Comparison of ENCODE assay signal across 1 cellular context in the genomic region with DNA sequence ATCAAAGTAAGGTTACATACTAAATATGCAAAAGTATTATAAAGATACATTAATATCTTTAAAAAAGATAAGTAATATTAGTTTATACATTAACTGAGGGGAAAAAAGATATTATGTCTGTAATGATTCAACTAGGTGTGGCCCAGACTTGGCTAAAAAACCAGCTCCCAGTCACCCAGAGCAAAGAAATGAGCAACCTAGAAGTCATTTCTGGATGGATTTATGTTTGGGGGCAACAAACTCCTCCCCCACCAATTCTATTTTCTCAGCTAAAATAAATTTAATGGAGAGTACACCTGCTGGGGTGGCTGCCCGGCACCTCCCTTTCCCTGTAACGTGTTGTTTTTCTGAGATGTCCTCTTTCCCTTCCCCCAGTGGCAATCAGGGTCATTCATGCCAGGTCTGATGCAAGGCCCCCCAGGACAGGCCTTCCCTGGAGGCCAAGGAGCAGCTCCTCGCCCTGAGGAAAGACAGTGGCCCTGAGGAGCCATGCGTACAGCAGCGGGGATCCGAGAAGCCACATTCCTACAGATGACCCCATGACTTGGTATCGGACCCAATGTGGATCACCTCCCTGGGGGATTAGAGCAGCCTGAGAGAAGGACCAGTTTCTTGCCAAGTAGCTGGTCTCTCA.
TF ChIP-seq lines count a peak whose summit lies in the region.

No MANE protein-coding gene starts in this region.

TF ChIP-seq in IMR-90, 13 proteins besides CTCF, POLR2A, EP300 and RAD21:
- TF ChIP-seq BHLHE40 (IDR thresholded peaks at IDR 0.05; ENCODE audit: low read depth, low read length) (no peak), CHD1 (IDR thresholded peaks at IDR 0.05; ENCODE audit: low read depth, low read length) (no peak), RCOR1 (IDR thresholded peaks at IDR 0.05; ENCODE audit: insufficient replicate concordance, low read length) (no peak), MAFK (IDR thresholded peaks at IDR 0.05; ENCODE audit: low read depth, low read length) (no peak)
TF ChIP-seq in IMR-90: peak in this region for 0.
